Comparison of ENCODE assay signal across 8 cellular contexts in the genomic region with DNA sequence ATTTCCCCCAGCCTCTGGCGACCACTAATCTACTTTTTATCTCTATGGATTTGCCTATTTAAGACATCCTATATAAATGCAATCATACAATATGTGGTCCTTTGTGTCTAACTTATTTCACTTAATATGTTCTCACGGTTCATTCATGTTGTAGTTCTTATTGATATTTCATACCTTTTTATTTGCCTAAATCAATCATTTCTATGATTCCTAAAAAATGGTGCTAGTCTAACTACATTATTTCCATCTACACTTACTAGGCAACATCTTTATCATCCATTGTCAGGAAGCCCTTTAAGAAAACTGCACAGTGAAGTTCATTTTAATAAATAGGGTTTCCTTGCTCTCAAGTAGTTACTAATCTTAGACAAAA. TPM values are rescaled to one million over a fixed set of nuclear protein-coding genes. Genes with fewer than 3 reads are reported as not detected.
DNase-seq lines count a peak whose midpoint lies in the region; ATAC-seq and TF ChIP-seq lines count a peak whose summit lies in the region.

No MANE protein-coding gene starts in this region.

- peaks cover 1% of the 10 kb centered on the region for H3K36me3 Mint-ChIP-seq in activated T-cell treated with anti-CD3 and anti-CD28 coated beads, Interleukin-2, amount 50 U/mL, for 4 hours (ENCODE audit: insufficient read depth)
- H3K36me3 Mint-ChIP-seq in T-cell = no peaks in the 10 kb centered on the region

- H3K4me3 Mint-ChIP-seq in activated T-cell treated with anti-CD3 and anti-CD28 coated beads, Interleukin-2, amount 50 U/mL, for 4 hours = peak overlapping the region; percentile 90
- H3K4me3 Mint-ChIP-seq in T-cell = peak overlapping the region; percentile 88 to 93 (median 93)

- TF ChIP-seq CTCF in testis (IDR thresholded peaks at IDR 0.05) = no peak

- WGBS in testis, 2 donors = 46 to 47% methylated on average over 2 of the region's 2 CpGs

- H3K4me3 ChIP-seq in iPS-11a (ENCODE audit: low read depth, low read length) = peak overlapping the region; percentile 92
- H3K4me3 ChIP-seq in testis = peak overlapping the region; percentile 75 to 86

- intact Hi-C loops in testis (cut with DNase I; ENCODE audit: low total_unique reads) = no loop called here

- peak overlapping the region; percentile 91 to 96 for H3K27ac Mint-ChIP-seq in T-cell

- peaks cover 7% of the 10 kb centered on the region for H3K27me3 Mint-ChIP-seq in activated T-cell treated with anti-CD3 and anti-CD28 coated beads, Interleukin-2, amount 50 U/mL, for 4 hours (ENCODE audit: low read depth)
- H3K27me3 Mint-ChIP-seq in T-cell = peaks cover 6 to 11% of the 10 kb centered on the region in 2 donors

- ATAC-seq in activated T-cell treated with anti-CD3 and anti-CD28 coated beads, Interleukin-2, amount 50 U/mL, for 4 hours = no peak
- ATAC-seq in T-cell (replicated peaks in 1 of 4) (no peak), HG03108 (IDR thresholded peaks at IDR 0.05; ENCODE audit: unreplicated experiment) (no peak)

- H3K27me3 ChIP-seq in testis = no peaks in the 10 kb centered on the region

- CTCF ChIA-PET in T-cell (lab: Charles Lee) = interaction anchor here (0.7 to 1.0 kb wide), 2 partner anchors 219 to 375 kb away, joined by 3 read pairs; no protein-coding TSS in a partner anchor

- no peaks in the 10 kb centered on the region for H3K36me3 ChIP-seq in testis (ENCODE audit: low read depth, missing control alignments)

- POLR2A ChIA-PET in T-cell (lab: Charles Lee) = interaction anchor here in 1 of 2 donors (0.7 to 1.4 kb wide), 2 partner anchors 321 to 594 kb away, joined by 4 to 6 read pairs; a partner anchor contains a TSS

- H3K4me1 ChIP-seq in testis = peaks cover 17% of the 10 kb centered on the region

- no peak for TF ChIP-seq POLR2A in testis (IDR thresholded peaks at IDR 0.05)

- H3K4me1 Mint-ChIP-seq in activated T-cell treated with anti-CD3 and anti-CD28 coated beads, Interleukin-2, amount 50 U/mL, for 4 hours (ENCODE audit: low read depth) = peaks cover 27% of the 10 kb centered on the region
- peaks cover 29 to 35% (median 30%) of the 10 kb centered on the region in 3 donors for H3K4me1 Mint-ChIP-seq in T-cell

- H3K27ac ChIP-seq in testis = peak overlapping the region; percentile 86

- H3K9me3 Mint-ChIP-seq in activated T-cell treated with anti-CD3 and anti-CD28 coated beads, Interleukin-2, amount 50 U/mL, for 4 hours = no peaks in the 10 kb centered on the region
- no peaks in the 10 kb centered on the region for H3K9me3 Mint-ChIP-seq in T-cell

- no peaks in the 10 kb centered on the region for H3K9me3 ChIP-seq in testis

- DNase-seq in activated T-cell treated with anti-CD3 and anti-CD28 coated beads, Interleukin-2, amount 50 U/mL, for 4 hours = no peak
- DNase-seq in activated T-cell treated with anti-CD3 and anti-CD28 coated beads for 4 hours (no peak), T-cell (no peak), testis (no peak), T-helper 9 cell (no peak), occipital lobe (lab: John Stamatoyannopoulos, UW) (no peak)

RNA-seq across cellular contexts. Expression of a gene that starts 0.4 kb away (rescaled TPM):
- 10 to 100 TPM; 33.1 to 34.1 (median 33.3) TPM for total RNA-seq in activated T-cell treated with anti-CD3 and anti-CD28 coated beads, Interleukin-2, amount 50 U/mL, for 4 hours
- total RNA-seq in T-cell = 10 to 100 TPM; 25.9 to 34.8 (median 33.3) TPM
- total RNA-seq in testis = 10 to 100 TPM; 29.6 to 43.7 TPM
- polyA plus RNA-seq in testis (ENCODE audit: insufficient read depth, low read depth, low replicate concordance) = 23.7 TPM
- total RNA-seq in occipital lobe = 56.9 TPM
